31 cellular contexts compared by ENCODE assay signal in the genomic region with DNA sequence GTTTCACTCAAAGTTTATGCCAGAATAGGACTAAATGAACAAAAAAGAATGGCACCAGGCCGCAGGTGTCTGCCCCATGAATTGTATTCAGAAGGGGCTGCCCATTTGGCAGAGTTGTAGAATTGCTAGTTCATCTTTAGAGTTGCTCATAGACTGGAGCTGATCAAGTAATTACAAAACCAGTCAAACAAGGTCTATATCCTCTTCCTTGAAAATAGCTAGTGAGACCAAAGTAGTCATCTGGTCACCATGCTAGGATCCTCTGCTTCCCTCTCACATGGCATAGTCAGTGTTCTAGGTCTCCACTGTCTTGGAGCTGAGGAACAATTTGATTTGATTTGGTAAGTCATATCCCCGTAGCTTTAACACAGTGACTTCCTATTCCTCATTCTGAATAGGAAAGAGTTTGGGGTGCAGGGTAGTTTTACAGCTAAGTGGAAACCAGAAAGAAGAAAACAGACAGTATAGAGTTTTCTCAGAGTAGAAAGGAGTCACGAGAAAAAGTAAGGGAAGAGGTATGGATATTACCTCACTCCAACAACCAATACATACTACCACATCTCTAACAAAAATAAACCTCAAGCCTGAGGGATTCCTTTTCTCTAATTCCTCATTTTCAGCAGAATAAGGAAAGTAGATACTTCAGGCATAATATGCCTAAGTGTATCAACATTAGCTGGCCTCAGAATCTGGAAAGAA.
"Had no signal": no experiment of that assay in that cellular context is flagged by ENCODE, and none has a peak within 500 bp of the region (broad histone marks: within the 10 kb centered on the region; RNA-seq: fewer than 3 reads in every experiment).

No MANE protein-coding gene starts in this region.

- H3K27ac ChIP-seq: gastroesophageal sphincter, neural progenitor cell, right lobe of liver, vagina had no signal

- H3K36me3 Mint-ChIP-seq: activated CD8-positive, alpha-beta memory T cell treated with anti-CD3 and anti-CD28 coated beads, Interleukin-2, amount 10 ng/mL, durations not matched to agents 7 days and 5 days; activated naive CD8-positive, alpha-beta T cell; brain; naive thymus-derived CD8-positive, alpha-beta T cell; neural progenitor cell; stimulated activated memory B cell treated with anti-CD40 and anti-IgM and Interleukin-4, amounts not matched to agents 10 μg/mL and 1 μg/mL and 100 μg/mL, for 72 hours; type B pancreatic cell had no signal

- ATAC-seq: activated CD8-positive, alpha-beta memory T cell treated with anti-CD3 and anti-CD28 coated beads, Interleukin-2, amount 10 ng/mL, durations not matched to agents 7 days and 5 days; activated CD8-positive, alpha-beta T cell treated with anti-CD3 and anti-CD28 coated beads, Interleukin-2, amount 10 ng/mL, durations not matched to agents 7 days and 5 days; gastroesophageal sphincter; left cardiac atrium; left ventricle myocardium superior; naive thymus-derived CD8-positive, alpha-beta T cell; right lobe of liver; stimulated activated memory B cell treated with anti-CD40 and anti-IgM and Interleukin-4, amounts not matched to agents 10 μg/mL and 1 μg/mL and 100 μg/mL, for 72 hours; stimulated activated naive CD8-positive, alpha-beta T cell treated with anti-CD3 and anti-CD28 coated beads, Interleukin-15, amount 100 ng/mL, for 72 hours had no signal

- H3K27ac Mint-ChIP-seq: activated B cell treated with CpG ODN at 0.5 μM for 24 hours; activated CD8-positive, alpha-beta memory T cell treated with anti-CD3 and anti-CD28 coated beads, Interleukin-2, amount 10 ng/mL, durations not matched to agents 7 days and 5 days; activated CD8-positive, alpha-beta T cell treated with anti-CD3 and anti-CD28 coated beads, Interleukin-2, amount 10 ng/mL, durations not matched to agents 7 days and 5 days; activated naive CD8-positive, alpha-beta T cell; naive thymus-derived CD8-positive, alpha-beta T cell; neural progenitor cell; stimulated activated memory B cell treated with anti-CD40 and anti-IgM and Interleukin-4, amounts not matched to agents 10 μg/mL and 1 μg/mL and 100 μg/mL, for 72 hours; stimulated activated naive CD8-positive, alpha-beta T cell treated with anti-CD3 and anti-CD28 coated beads, Interleukin-15, amount 100 ng/mL, for 72 hours; T-helper 2 cell treated with Interferon-gamma antibody and Interleukin-4, amounts not matched to agents 5 μg/mL and 100 μg/mL, for 36 hours; type B pancreatic cell had no signal

- H2AFZ ChIP-seq: neural progenitor cell had no signal

- H3K9me3 Mint-ChIP-seq: activated B cell treated with CpG ODN at 0.5 μM for 24 hours; brain; neural progenitor cell; stimulated activated memory B cell treated with anti-CD40 and anti-IgM and Interleukin-4, amounts not matched to agents 10 μg/mL and 1 μg/mL and 100 μg/mL, for 72 hours; stimulated activated naive CD8-positive, alpha-beta T cell treated with anti-CD3 and anti-CD28 coated beads, Interleukin-15, amount 100 ng/mL, for 72 hours; T-helper 2 cell treated with Interferon-gamma antibody and Interleukin-4, amounts not matched to agents 5 μg/mL and 100 μg/mL, for 36 hours had no signal

- H3K9ac ChIP-seq: neural progenitor cell had no signal

- H3K4me1 ChIP-seq: gastroesophageal sphincter, neural progenitor cell, right lobe of liver, vagina had no signal

- H3K27me3 Mint-ChIP-seq: activated CD8-positive, alpha-beta memory T cell treated with anti-CD3 and anti-CD28 coated beads, Interleukin-2, amount 10 ng/mL, durations not matched to agents 7 days and 5 days; brain; stimulated activated memory B cell treated with anti-CD40 and anti-IgM and Interleukin-4, amounts not matched to agents 10 μg/mL and 1 μg/mL and 100 μg/mL, for 72 hours; type B pancreatic cell had no signal

- H3K4me3 ChIP-seq: gastroesophageal sphincter, neural progenitor cell, right lobe of liver, skin epidermis, vagina had no signal

- DNase-seq: activated B cell treated with CpG ODN at 0.5 μM for 24 hours; activated CD4-positive, alpha-beta T cell treated with anti-CD3 and anti-CD28 coated beads, Interleukin-2, amount 50 U/mL, for 1 hour; activated CD8-positive, alpha-beta memory T cell treated with anti-CD3 and anti-CD28 coated beads, Interleukin-2, amount 10 ng/mL, durations not matched to agents 7 days and 5 days; activated CD8-positive, alpha-beta T cell treated with anti-CD3 and anti-CD28 coated beads, Interleukin-2, amount 10 ng/mL, durations not matched to agents 7 days and 5 days; activated effector memory CD4-positive, alpha-beta T cell treated with Interleukin-2 at 50 U/mL for 16 hours; activated naive CD4-positive, alpha-beta T cell treated with Interleukin-2 at 50 U/mL for 16 hours; aorta; caudate nucleus; effector CD4-positive, alpha-beta T cell; head of caudate nucleus; hippocampal formation; left cardiac atrium; left ventricle myocardium superior; naive thymus-derived CD8-positive, alpha-beta T cell; occipital lobe; posterior cingulate gyrus; right lobe of liver; stimulated activated CD4-positive, alpha-beta T cell treated with anti-CD3 and anti-CD28 coated beads, Interleukin-12 subunit alpha, Interleukin-12 subunit beta, amount 100 ng/mL, for 4 hours; stimulated activated CD4-positive, alpha-beta T cell treated with anti-CD3 and anti-CD28 coated beads, Interleukin-4, amount 100 ng/mL, for 1 hour; stimulated activated naive CD8-positive, alpha-beta T cell treated with anti-CD3 and anti-CD28 coated beads, Interleukin-15, amount 100 ng/mL, for 72 hours; substantia nigra; T-helper 1 cell had no signal

- H3K4me2 ChIP-seq: neural progenitor cell had no signal

- H3K9me3 ChIP-seq: gastroesophageal sphincter, right lobe of liver, vagina had no signal

- H3K4me1 Mint-ChIP-seq: activated B cell treated with CpG ODN at 0.5 μM for 24 hours; activated CD8-positive, alpha-beta memory T cell treated with anti-CD3 and anti-CD28 coated beads, Interleukin-2, amount 10 ng/mL, durations not matched to agents 7 days and 5 days; naive thymus-derived CD8-positive, alpha-beta T cell; stimulated activated memory B cell treated with anti-CD40 and anti-IgM and Interleukin-4, amounts not matched to agents 10 μg/mL and 1 μg/mL and 100 μg/mL, for 72 hours; stimulated activated naive CD8-positive, alpha-beta T cell treated with anti-CD3 and anti-CD28 coated beads, Interleukin-15, amount 100 ng/mL, for 72 hours had no signal

- H3K4me3 Mint-ChIP-seq: activated B cell treated with CpG ODN at 0.5 μM for 24 hours; activated CD8-positive, alpha-beta memory T cell treated with anti-CD3 and anti-CD28 coated beads, Interleukin-2, amount 10 ng/mL, durations not matched to agents 7 days and 5 days; activated CD8-positive, alpha-beta T cell treated with anti-CD3 and anti-CD28 coated beads, Interleukin-2, amount 10 ng/mL, durations not matched to agents 7 days and 5 days; activated naive CD8-positive, alpha-beta T cell; brain; naive thymus-derived CD8-positive, alpha-beta T cell; neural progenitor cell; stimulated activated memory B cell treated with anti-CD40 and anti-IgM and Interleukin-4, amounts not matched to agents 10 μg/mL and 1 μg/mL and 100 μg/mL, for 72 hours; stimulated activated naive CD8-positive, alpha-beta T cell treated with anti-CD3 and anti-CD28 coated beads, Interleukin-15, amount 100 ng/mL, for 72 hours; T-helper 2 cell treated with Interferon-gamma antibody and Interleukin-4, amounts not matched to agents 5 μg/mL and 100 μg/mL, for 36 hours; type B pancreatic cell had no signal

- H3K27me3 ChIP-seq: gastroesophageal sphincter, neural progenitor cell, right lobe of liver, vagina had no signal

- H3K36me3 ChIP-seq: gastroesophageal sphincter, neural progenitor cell, right lobe of liver, vagina had no signal
